Comparison of ENCODE assay signal across 27 cellular contexts in genomic region chr17:13491916-13492315, GRCh38.
DNase-seq lines count a peak whose midpoint lies in the region; ATAC-seq, FAIRE-seq and TF ChIP-seq lines count a peak whose summit lies in the region.
"Had no signal": no experiment of that assay in that cellular context is flagged by ENCODE, and none has a peak within 500 bp of the region (broad histone marks: within the 10 kb centered on the region; RNA-seq: fewer than 3 reads in every experiment).

No MANE protein-coding gene starts in this region.

- H3K9me3 ChIP-seq in testis: no peaks in the 10 kb centered on the region
- H3K9me3 ChIP-seq: BLaER1, HAP-1, SK-N-SH had no signal

- H3K4me1 ChIP-seq in testis: no peaks in the 10 kb centered on the region
- H3K4me1 ChIP-seq: HAP-1 had no signal

- TF ChIP-seq CTCF in AG10803 (conservative IDR thresholded peaks at IDR 0.05; ENCODE audit: low read length) (no peak), choroid plexus epithelial cell (conservative IDR thresholded peaks at IDR 0.05; ENCODE audit: low read depth, low read length) (no peak), testis (IDR thresholded peaks at IDR 0.05) (no peak)

- no peak for TF ChIP-seq POLR2A in testis (IDR thresholded peaks at IDR 0.05)
- no peak for TF ChIP-seq POLR2A in GM12891 (IDR thresholded peaks at IDR 0.05; ENCODE audit: low read depth, low read length)

- H3K4me3 ChIP-seq in AG10803 (ENCODE audit: low read length): no peak overlapping the region
- no peak overlapping the region for H3K4me3 ChIP-seq in choroid plexus epithelial cell (ENCODE audit: low read depth, low read length)
- no peak overlapping the region for H3K4me3 ChIP-seq in testis
- H3K4me3 ChIP-seq: BLaER1, HAP-1 had no signal

- H3K36me3 ChIP-seq in testis (ENCODE audit: low read depth, missing control alignments): no peaks in the 10 kb centered on the region
- H3K36me3 ChIP-seq: BLaER1, HAP-1 had no signal

- intact Hi-C loops in testis (cut with DNase I; ENCODE audit: low total_unique reads): no loop called here

- no peak overlapping the region for H3K27ac ChIP-seq in testis
- H3K27ac ChIP-seq: BLaER1 had no signal

- DNase-seq in AG10803 (ENCODE audit: low read depth): peak; percentile 3
- peak; percentile 61 for DNase-seq in NOMO-1 treated with DMSO at 0.1 percent for 48 hours (lab: John Stamatoyannopoulos, UW; ENCODE audit: unreplicated experiment)
- peak; percentile 56 for DNase-seq in astrocyte of the hippocampus (ENCODE audit: low read depth, low spot score)
- peak; percentile 43 for DNase-seq in choroid plexus epithelial cell (ENCODE audit: low read depth)
- no peak for DNase-seq in testis
- no peak for DNase-seq in hypothalamus (lab: John Stamatoyannopoulos, UW)
- DNase-seq in GM12891 (ENCODE audit: insufficient read length, low spot score): no peak
- DNase-seq: 8988T; ACHN; CD4-positive, CD25-positive, alpha-beta regulatory T cell; DMS153; DND-41; GOT3; KG1; NCI-H1048; NCI-H1417; NCI-H1694; NCI-H2029 treated with DMSO at 0.1 percent for 48 hours; NCI-H446 treated with DMSO at 0.1 percent for 48 hours; NCI-H526; SW 1271 had no signal

- H3K27me3 ChIP-seq in testis: no peaks in the 10 kb centered on the region
- H3K27me3 ChIP-seq: BLaER1 had no signal

- WGBS in testis, 2 donors: 67 to 80% methylated on average over 5 of the region's 5 CpGs

- no peak for ATAC-seq in HG02973 (IDR thresholded peaks at IDR 0.05; ENCODE audit: unreplicated experiment)

- FAIRE-seq in GM12891 (lab: Jason Lieb, UNC): no peak
- FAIRE-seq: HTR-8/SVneo, RCC 7860 had no signal

TF ChIP-seq in GM12891, 5 proteins besides CTCF, POLR2A, EP300 and RAD21:
- no peak for TF ChIP-seq POLR2AphosphoS5 (IDR thresholded peaks at IDR 0.05; ENCODE audit: low read depth, low read length)

Comparison
In these comparisons a context has a peak if more than half of its experiments do, and no peak if none do; other contexts are left out.
1. DNase-seq: peak in AG10803 (single experiment), NOMO-1 treated with DMSO at 0.1 percent for 48 hours (single experiment), astrocyte of the hippocampus (single experiment) and choroid plexus epithelial cell (single experiment); none in testis (single experiment), hypothalamus (0 of 51) and GM12891 (single experiment).